ENCODE assay signal across 8 cellular contexts in genomic region chr3:32106929-32107362, GRCh38. TPM values are rescaled to one million over a fixed set of nuclear protein-coding genes. Genes with fewer than 3 reads are reported as not detected.
DNase-seq lines count a peak whose midpoint lies in the region; ATAC-seq, FAIRE-seq and TF ChIP-seq lines count a peak whose summit lies in the region.

No MANE protein-coding gene starts in this region.

- peak overlapping the region; percentile 71 for H3K27ac ChIP-seq in CD4-positive, CD25-positive, alpha-beta regulatory T cell (ENCODE audit: insufficient read depth, low read length, poor library complexity, severe bottlenecking)
- H3K27ac ChIP-seq in SJCRH30 (no peak overlapping the region), endothelial cell of umbilical vein (ENCODE audit: insufficient read depth, low read depth, low read length) (no peak overlapping the region)

- intact Hi-C loops in endothelial cell of umbilical vein (cut with micrococcal nuclease), result loop anchor here (1.0 kb wide), 3 partner anchors 34 to 575 kb away; partner anchors contain the start of genes OSBPL10, STT3B and ZNF860

- peak in 1 of 3 donors; percentile 56 for DNase-seq in CD4-positive, CD25-positive, alpha-beta regulatory T cell
- DNase-seq in HCEC 1CT, result peak; percentile 20
- no peak for DNase-seq in SJCRH30
- no peak for DNase-seq in endothelial cell of umbilical vein (ENCODE audit: low read depth, low spot score)
- DNase-seq in naive B cell, result no peak
- no peak for DNase-seq in AML-193 (lab: John Stamatoyannopoulos, UW)
- DNase-seq in NCI-H2196 treated with DMSO at 0.1 percent for 48 hours (lab: John Stamatoyannopoulos, UW; ENCODE audit: unreplicated experiment), result no peak
- DNase-seq in DMS153 treated with DMSO at 0.1 percent for 48 hours (lab: John Stamatoyannopoulos, UW; ENCODE audit: unreplicated experiment), result no peak

- BruUV-seq in endothelial cell of umbilical vein (replicated peaks; lab: Mats Ljungman, UMichigan), result no TSS peak

- H3K36me3 ChIP-seq in CD4-positive, CD25-positive, alpha-beta regulatory T cell (ENCODE audit: control insufficient read depth, insufficient read depth, low read length), result no peaks in the 10 kb centered on the region
- H3K36me3 ChIP-seq in SJCRH30 (no peaks in the 10 kb centered on the region), endothelial cell of umbilical vein (ENCODE audit: control insufficient read depth in 2 of 2, extremely low read depth in 1 of 2, insufficient read depth in 2 of 2, low read length in 2 of 2) (no peaks in the 10 kb centered on the region)

- peak overlapping the region; percentile 99 for H2AFZ ChIP-seq in endothelial cell of umbilical vein (ENCODE audit: low read depth, low read length)

- peaks cover 8% of the 10 kb centered on the region for H3K36me3 Mint-ChIP-seq in CD4-positive, CD25-positive, alpha-beta regulatory T cell
- peaks cover 0 to 13% of the 10 kb centered on the region in 2 donors for H3K36me3 Mint-ChIP-seq in naive B cell

- H3K27ac Mint-ChIP-seq in CD4-positive, CD25-positive, alpha-beta regulatory T cell, result peak overlapping the region; percentile 76 to 94 (median 82)
- H3K27ac Mint-ChIP-seq in naive B cell, result peak overlapping the region in 5 of 6 donors; percentile 0 to 82 (median 56)

- H3K27me3 Mint-ChIP-seq in CD4-positive, CD25-positive, alpha-beta regulatory T cell, result no peaks in the 10 kb centered on the region
- no peaks in the 10 kb centered on the region for H3K27me3 Mint-ChIP-seq in naive B cell

- peak overlapping the region; percentile 49 for H3K9ac ChIP-seq in endothelial cell of umbilical vein (replicated peaks; ENCODE audit: extremely low read depth, insufficient read depth, low read length)

- H4K20me1 ChIP-seq in endothelial cell of umbilical vein (replicated peaks; ENCODE audit: control insufficient read depth, extremely low read depth, insufficient read depth, low read length), result no peaks in the 10 kb centered on the region

- H3K4me3 Mint-ChIP-seq in CD4-positive, CD25-positive, alpha-beta regulatory T cell, result peak overlapping the region; percentile 85 to 98 (median 96)
- peak overlapping the region; percentile 90 to 98 (median 94) for H3K4me3 Mint-ChIP-seq in naive B cell

- no peaks in the 10 kb centered on the region for H3K27me3 ChIP-seq in CD4-positive, CD25-positive, alpha-beta regulatory T cell (ENCODE audit: control insufficient read depth, insufficient read depth, low read length)
- H3K27me3 ChIP-seq in SJCRH30, result no peaks in the 10 kb centered on the region
- H3K27me3 ChIP-seq in endothelial cell of umbilical vein (ENCODE audit: control insufficient read depth in 2 of 2, insufficient read depth in 2 of 2, low read length in 2 of 2), result no peaks in the 10 kb centered on the region

- TF ChIP-seq CTCF in endothelial cell of umbilical vein (IDR thresholded peaks at IDR 0.05; ENCODE audit: extremely low read depth in 1 of 2, insufficient read depth in 1 of 2, low read depth in 1 of 2, low read length in 2 of 2), result no peak

- ATAC-seq in CD4-positive, CD25-positive, alpha-beta regulatory T cell (ENCODE audit: low read depth in 2 of 2), result no peak
- ATAC-seq in naive B cell (ENCODE audit: low read depth in 2 of 2), result peak; percentile 11 to 16

- no peak for TF ChIP-seq POLR2A in endothelial cell of umbilical vein (IDR thresholded peaks at IDR 0.05; ENCODE audit: low read depth, low read length)

- dilution Hi-C loops in endothelial cell of umbilical vein (cut with MboI; ENCODE audit: extremely low pct_ligation_motif_present, low sequenced_read_pairs), result no loop called here

- peaks cover 10 to 53% (median 32%) of the 10 kb centered on the region in 4 donors for H3K4me1 Mint-ChIP-seq in CD4-positive, CD25-positive, alpha-beta regulatory T cell
- peaks cover 13 to 27% (median 15%) of the 10 kb centered on the region in 3 donors for H3K4me1 Mint-ChIP-seq in naive B cell

- peaks cover 22% of the 10 kb centered on the region for H3K4me1 ChIP-seq in CD4-positive, CD25-positive, alpha-beta regulatory T cell (ENCODE audit: control insufficient read depth, insufficient read depth, low read length, poor library complexity, severe bottlenecking)
- H3K4me1 ChIP-seq in SJCRH30, result no peaks in the 10 kb centered on the region
- peaks cover 17% of the 10 kb centered on the region for H3K4me1 ChIP-seq in endothelial cell of umbilical vein (ENCODE audit: control insufficient read depth, extremely low read depth, insufficient read depth, low read length)

- H3K4me2 ChIP-seq in endothelial cell of umbilical vein (ENCODE audit: insufficient read depth, low read length), result peak overlapping the region; percentile 75

- H3K9me3 ChIP-seq in CD4-positive, CD25-positive, alpha-beta regulatory T cell (ENCODE audit: control insufficient read depth in 2 of 2, low read length in 2 of 2), result peaks cover 3 to 5% of the 10 kb centered on the region in 2 experiments
- H3K9me3 ChIP-seq in SJCRH30 (replicated peaks) (no peaks in the 10 kb centered on the region), endothelial cell of umbilical vein (replicated peaks; ENCODE audit: control insufficient read depth, insufficient read depth, low read length) (no peaks in the 10 kb centered on the region)

- H3K9me1 ChIP-seq in endothelial cell of umbilical vein (replicated peaks; ENCODE audit: control insufficient read depth, extremely low read depth, insufficient read depth, low read length), result no peaks in the 10 kb centered on the region

- peaks cover 0 to 5% (median 0%) of the 10 kb centered on the region in 7 donors for H3K9me3 Mint-ChIP-seq in CD4-positive, CD25-positive, alpha-beta regulatory T cell
- H3K9me3 Mint-ChIP-seq in naive B cell, result peaks cover 3 to 13% (median 6%) of the 10 kb centered on the region in 7 donors

- CTCF ChIA-PET in endothelial cell of umbilical vein (lab: Charles Lee), result interaction anchor here (0.7 to 0.8 kb wide), 2 partner anchors 37 to 88 kb away, joined by 3 read pairs; no protein-coding TSS in a partner anchor

- POLR2A ChIA-PET in endothelial cell of umbilical vein (lab: Charles Lee), result no interaction called here

- peak; percentile 72 for FAIRE-seq in endothelial cell of umbilical vein (lab: Jason Lieb, UNC)

- no peaks in the 10 kb centered on the region for H3K79me2 ChIP-seq in endothelial cell of umbilical vein (ENCODE audit: control insufficient read depth, insufficient read depth, low read length)

- H3K4me3 ChIP-seq in CD4-positive, CD25-positive, alpha-beta regulatory T cell (ENCODE audit: low read depth, low read length), result peak overlapping the region; percentile 66
- H3K4me3 ChIP-seq in SJCRH30 (peak overlapping the region; percentile 71), endothelial cell of umbilical vein (replicated peaks in 1 of 3; ENCODE audit: insufficient read depth in 1 of 3, low read depth in 1 of 3, low read length in 3 of 3) (peak overlapping the region; percentile 63 to 65 (median 63))

TF ChIP-seq in endothelial cell of umbilical vein, 7 proteins besides CTCF, POLR2A, EP300 and RAD21:
- no peak for TF ChIP-seq JUN (IDR thresholded peaks at IDR 0.05; ENCODE audit: borderline replicate concordance, insufficient read depth, insufficient read length, low read depth)

RNA-seq across cellular contexts. Expression of gene GPD1L, which starts 0.5 kb away (rescaled TPM):
- total RNA-seq in CD4-positive, CD25-positive, alpha-beta regulatory T cell, result 30.3 TPM
- polyA plus RNA-seq in CD4-positive, CD25-positive, alpha-beta regulatory T cell, result 10 to 100 TPM; 19.5 to 27.2 (median 24.6) TPM
- total RNA-seq in SJCRH30 (2014; rRNA removed; shearing (Covaris generic)), result 4.8 and 5.4 TPM in 2 replicates
- total RNA-seq in endothelial cell of umbilical vein, result 11.3 and 12.9 TPM in 2 replicates
- polyA plus RNA-seq in endothelial cell of umbilical vein, result 4.0 and 5.1 TPM in 2 replicates
- 5.9 and 6.0 TPM in 2 replicates for polyA plus RNA-seq in endothelial cell of umbilical vein (2011; cell fraction: cytosol; rRNA removed)
- 5.4 and 6.3 TPM in 2 replicates for polyA plus RNA-seq in endothelial cell of umbilical vein (2011; cell fraction: nucleus; rRNA removed)
- 8.2 and 10.8 TPM in 2 replicates for polyA plus RNA-seq in endothelial cell of umbilical vein (2012)
- polyA minus RNA-seq in endothelial cell of umbilical vein, result 7.5 and 8.8 TPM in 2 replicates
- polyA minus RNA-seq in endothelial cell of umbilical vein (2011; cell fraction: cytosol; rRNA and poly(A)+ RNA removed), result 16.8 TPM
- 2.7 and 3.0 TPM in 2 replicates for polyA minus RNA-seq in endothelial cell of umbilical vein (2011; cell fraction: nucleus; rRNA and poly(A)+ RNA removed)
- 1 to 10 TPM; 2.7 to 7.4 (median 5.3) TPM for polyA plus RNA-seq in naive B cell (ENCODE audit: low read depth in 6 of 6)

Comparison
In these comparisons a context has a peak if more than half of its experiments do, and no peak if none do; other contexts are left out.
1. ATAC-seq: peak in naive B cell (2 of 2); none in CD4-positive, CD25-positive, alpha-beta regulatory T cell (0 of 2).
2. Peak in every context shown above with its lines, with median percentiles within 50 percentile points of each other: H3K4me3 ChIP-seq.